ENCODE assay signal across 12 cellular contexts in the genomic region with DNA sequence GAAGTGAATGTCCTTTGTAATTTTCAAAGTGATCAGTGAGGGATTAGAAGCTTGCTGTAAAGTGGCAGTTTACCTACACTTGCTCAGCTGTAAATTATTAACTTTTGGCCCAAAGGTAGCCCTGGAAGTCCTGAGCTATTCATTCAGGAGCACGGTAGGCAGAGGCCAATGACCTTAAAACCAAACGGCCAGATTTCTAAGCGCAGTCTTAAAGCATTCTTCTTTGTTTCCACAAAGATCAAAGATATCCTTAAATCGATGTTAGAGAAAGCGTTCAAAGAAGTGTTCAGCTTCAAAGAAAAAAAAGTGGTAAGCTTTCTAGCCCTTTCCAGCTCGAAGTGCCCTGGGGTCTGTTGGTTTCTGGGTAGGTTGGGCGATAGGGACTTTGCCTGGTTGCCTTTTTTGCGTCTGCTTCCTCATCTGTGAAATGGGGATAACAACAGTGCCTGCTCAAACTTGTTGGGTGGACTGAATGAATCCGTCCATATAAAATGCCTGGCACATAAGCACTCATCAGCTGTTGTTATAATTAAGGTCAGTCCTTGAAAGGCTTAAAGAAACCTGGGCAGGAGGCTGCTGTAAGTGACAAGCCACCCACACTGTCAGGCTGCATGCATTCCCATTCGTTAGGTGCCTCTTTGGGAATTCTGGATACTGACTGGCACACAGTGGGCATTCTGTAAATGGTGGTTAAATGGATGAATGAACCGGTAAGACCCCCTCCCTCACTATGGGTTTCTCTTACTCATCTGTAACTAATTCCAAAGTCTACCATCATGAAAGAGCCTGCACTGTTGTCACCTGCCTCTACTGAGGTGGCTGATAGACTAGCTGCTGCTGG.
DNase-seq lines count a peak whose midpoint lies in the region; TF ChIP-seq lines count a peak whose summit lies in the region.
"Had no signal": no experiment of that assay in that cellular context is flagged by ENCODE, and none has a peak within 500 bp of the region (broad histone marks: within the 10 kb centered on the region; RNA-seq: fewer than 3 reads in every experiment).

No MANE protein-coding gene starts in this region.

- H2AFZ ChIP-seq in MM.1S (ENCODE audit: low read length) (peak overlapping the region; percentile 14), PC-9 (no peak overlapping the region)

- H3K4me1 ChIP-seq in MM.1S (ENCODE audit: low read length): peaks cover 36% of the 10 kb centered on the region
- no peaks in the 10 kb centered on the region for H3K4me1 ChIP-seq in PC-9 (replicated peaks; ENCODE audit: insufficient read depth)

- DNase-seq in DMS53 (lab: John Stamatoyannopoulos, UW) (peak; percentile 89), MM.1S (no peak), epithelial cell of proximal tubule (ENCODE audit: low read depth) (peak; percentile 60), osteocyte (ENCODE audit: extremely low spot score, unreplicated experiment) (no peak), NCI-H2171 treated with DMSO at 0.1 percent for 48 hours (lab: John Stamatoyannopoulos, UW) (no peak), PC-9 (no peak), 8988T (no peak)
- DNase-seq: NCI-H2029; stimulated activated CD4-positive, alpha-beta T cell treated with anti-CD3 and anti-CD28 coated beads, Interleukin-2, amount 100 ng/mL, for 48 hours; trophoblast cell had no signal

- H3K79me2 ChIP-seq in MM.1S (ENCODE audit: low read length) (peaks cover 49% of the 10 kb centered on the region), PC-9 (ENCODE audit: low read depth) (peaks cover 35% of the 10 kb centered on the region)

- H3K27ac ChIP-seq in MM.1S (ENCODE audit: low read length) (peak overlapping the region; percentile 97), PC-9 (no peak overlapping the region)
- H3K27ac ChIP-seq: epithelial cell of prostate, SK-N-MC had no signal

- H3K4me2 ChIP-seq in MM.1S (ENCODE audit: low read depth, low read length) (peak overlapping the region; percentile 70), PC-9 (no peak overlapping the region)

- H3F3A ChIP-seq in MM.1S (ENCODE audit: insufficient read depth, low read length) (peaks cover 30% of the 10 kb centered on the region), PC-9 (ENCODE audit: insufficient read depth, low read depth) (0 out of 2 replicates have a peak, but pooled peaks cover 3% of the 10 kb centered on the region)

- peak overlapping the region; percentile 10 for H3K27ac Mint-ChIP-seq in osteocyte (ENCODE audit: unreplicated experiment)

- peaks cover 16% of the 10 kb centered on the region for H3K4me1 Mint-ChIP-seq in osteocyte (ENCODE audit: unreplicated experiment)

- no peaks in the 10 kb centered on the region for H3K27me3 ChIP-seq in MM.1S (replicated peaks; ENCODE audit: insufficient read depth, low read length)
- no peaks in the 10 kb centered on the region for H3K27me3 ChIP-seq in PC-9 (ENCODE audit: insufficient read depth, low read depth)

- no TSS peak for BruUV-seq in PC-9 (replicated peaks; lab: Mats Ljungman, UMichigan)

- H3K4me3 ChIP-seq in MM.1S (ENCODE audit: low read length) (peak overlapping the region; percentile 23; the same call in 1 of the 2 replicates), epithelial cell of proximal tubule (ENCODE audit: low read depth, low read length) (peak overlapping the region; percentile 34), PC-9 (no peak overlapping the region)
- H3K4me3 ChIP-seq: SK-N-MC had no signal

- no peaks in the 10 kb centered on the region for H3K27me3 Mint-ChIP-seq in osteocyte (ENCODE audit: unreplicated experiment)

- no peaks in the 10 kb centered on the region for H4K20me1 ChIP-seq in MM.1S (ENCODE audit: insufficient read depth, low read length)
- no peaks in the 10 kb centered on the region for H4K20me1 ChIP-seq in PC-9 (ENCODE audit: insufficient read depth)

- H3K36me3 ChIP-seq in MM.1S (replicated peaks; ENCODE audit: insufficient read depth, low read length): no peaks in the 10 kb centered on the region
- no peaks in the 10 kb centered on the region for H3K36me3 ChIP-seq in PC-9 (ENCODE audit: low read depth)

- POLR2A ChIA-PET in PC-9 (lab: Charles Lee; ENCODE audit: unreplicated experiment): interaction anchor here (0.6 to 1.0 kb wide), 2 partner anchors 29 to 1232 kb away, joined by 5 to 18 read pairs; no protein-coding TSS in a partner anchor

- no peaks in the 10 kb centered on the region for H3K9me3 ChIP-seq in MM.1S (replicated peaks; ENCODE audit: insufficient read depth, low read length)
- no peaks in the 10 kb centered on the region for H3K9me3 ChIP-seq in PC-9 (ENCODE audit: insufficient read depth, low read depth)

- peak overlapping the region; percentile 58 for H3K9ac ChIP-seq in MM.1S (ENCODE audit: low read length)

- CTCF ChIA-PET in PC-9 (lab: Charles Lee): interaction anchor here (0.6 kb wide), 1 partner anchor 119 kb away, joined by 3 read pairs; no protein-coding TSS in a partner anchor

- intact Hi-C loops in PC-9 (cut with micrococcal nuclease; ENCODE audit: unreplicated experiment): no loop called here

- H3K9me2 ChIP-seq in MM.1S (replicated peaks; ENCODE audit: insufficient read depth, low read length) (no peaks in the 10 kb centered on the region), PC-9 (ENCODE audit: insufficient read depth) (no peaks in the 10 kb centered on the region)

- no peak for TF ChIP-seq CTCF in MM.1S (IDR thresholded peaks at IDR 0.05; ENCODE audit: low read length)
- TF ChIP-seq CTCF in epithelial cell of proximal tubule (conservative IDR thresholded peaks at IDR 0.05; ENCODE audit: low read depth, low read length): no peak
- no peak for TF ChIP-seq CTCF in osteocyte (IDR thresholded peaks at IDR 0.05)
- TF ChIP-seq CTCF in PC-9 (conservative IDR thresholded peaks at IDR 0.05): no peak

- no peaks in the 10 kb centered on the region for H3K9me3 Mint-ChIP-seq in osteocyte (ENCODE audit: unreplicated experiment)

- no peak overlapping the region for H3K4me3 Mint-ChIP-seq in osteocyte (ENCODE audit: unreplicated experiment)

- H3K36me3 Mint-ChIP-seq in osteocyte (ENCODE audit: unreplicated experiment): no peaks in the 10 kb centered on the region

Comparison
In these comparisons a context has a peak if more than half of its experiments do, and no peak if none do; other contexts are left out.
1. DNase-seq: peak in DMS53 (single experiment) and epithelial cell of proximal tubule (single experiment); none in MM.1S (single experiment), osteocyte (single experiment), NCI-H2171 treated with DMSO at 0.1 percent for 48 hours (single experiment), PC-9 (0 of 2) and 8988T (single experiment).